Comparison of ENCODE assay signal across 22 cellular contexts in the genomic region with DNA sequence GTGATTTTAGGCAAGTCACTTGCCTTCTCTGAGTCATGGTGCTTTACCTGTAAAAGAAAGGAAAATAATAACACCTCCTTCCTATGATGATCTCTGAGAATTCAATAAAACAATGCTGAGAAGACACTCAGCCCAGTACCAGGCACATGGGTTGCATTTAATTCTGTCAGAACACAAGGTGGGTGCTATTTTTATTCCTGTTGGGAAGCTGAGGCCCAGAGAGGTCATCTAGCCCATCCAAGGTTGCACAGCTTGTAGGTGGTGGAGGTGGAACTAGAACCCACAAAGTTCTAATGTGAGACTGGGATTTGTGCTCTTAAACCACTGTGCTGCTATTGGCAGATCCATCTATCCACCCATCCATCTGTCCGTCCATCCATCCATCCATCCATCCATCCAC. TPM values are rescaled to one million over a fixed set of nuclear protein-coding genes. Genes with fewer than 3 reads are reported as not detected.
"Had no signal": no experiment of that assay in that cellular context is flagged by ENCODE, and none has a peak within 500 bp of the region (broad histone marks: within the 10 kb centered on the region; RNA-seq: fewer than 3 reads in every experiment).

No MANE protein-coding gene starts in this region.

- ATAC-seq: left colon; left lung; lower lobe of right lung; naive thymus-derived CD8-positive, alpha-beta T cell; pancreas; right cardiac atrium; stimulated activated effector memory CD8-positive, alpha-beta T cell treated with anti-CD3 and anti-CD28 coated beads, Interleukin-12 subunit alpha, Interleukin-12 subunit beta, amount 100 ng/mL, for 72 hours; upper lobe of right lung had no signal

- H3K4me3 Mint-ChIP-seq: stimulated activated effector memory CD8-positive, alpha-beta T cell treated with anti-CD3 and anti-CD28 coated beads, Interleukin-12 subunit alpha, Interleukin-12 subunit beta, amount 100 ng/mL, for 72 hours; stimulated activated naive CD8-positive, alpha-beta T cell treated with anti-CD3 and anti-CD28 coated beads, Interleukin-15, Interleukin-2, amounts not matched to agents 100 ng/mL and 50 ng/mL, for 24 hours had no signal

- H3K9me3 Mint-ChIP-seq: naive thymus-derived CD8-positive, alpha-beta T cell; stimulated activated effector memory CD8-positive, alpha-beta T cell treated with anti-CD3 and anti-CD28 coated beads, Interleukin-12 subunit alpha, Interleukin-12 subunit beta, amount 100 ng/mL, for 72 hours; stimulated activated naive CD8-positive, alpha-beta T cell treated with anti-CD3 and anti-CD28 coated beads, Interleukin-15, Interleukin-2, amounts not matched to agents 100 ng/mL and 50 ng/mL, for 24 hours had no signal

- H3K27ac Mint-ChIP-seq: naive thymus-derived CD8-positive, alpha-beta T cell; stimulated activated effector memory CD8-positive, alpha-beta T cell treated with anti-CD3 and anti-CD28 coated beads, Interleukin-12 subunit alpha, Interleukin-12 subunit beta, amount 100 ng/mL, for 72 hours; stimulated activated naive CD8-positive, alpha-beta T cell treated with anti-CD3 and anti-CD28 coated beads, Interleukin-15, Interleukin-2, amounts not matched to agents 100 ng/mL and 50 ng/mL, for 24 hours had no signal

- H3K36me3 Mint-ChIP-seq: naive thymus-derived CD8-positive, alpha-beta T cell had no signal

- DNase-seq: islet precursor cell; kidney glomerular epithelial cell; left colon; left lung; lower lobe of right lung; mammary epithelial cell; mesenchymal stem cell; naive thymus-derived CD8-positive, alpha-beta T cell; nucleus accumbens; pancreas; retina; right cardiac atrium; sigmoid colon; small intestine; spleen; stimulated activated CD4-positive, alpha-beta T cell treated with anti-CD3 and anti-CD28 coated beads, Interleukin-4, amount 100 ng/mL, for 24 hours; stimulated activated naive CD4-positive, alpha-beta T cell; tibial artery; trophoblast cell; upper lobe of right lung had no signal

RNA-seq across cellular contexts. Expression of a gene that starts 39.6 kb away (rescaled TPM):
- total RNA-seq: naive thymus-derived CD8-positive, alpha-beta T cell had no signal
